ENCODE assay signal across 24 cellular contexts in the genomic region with DNA sequence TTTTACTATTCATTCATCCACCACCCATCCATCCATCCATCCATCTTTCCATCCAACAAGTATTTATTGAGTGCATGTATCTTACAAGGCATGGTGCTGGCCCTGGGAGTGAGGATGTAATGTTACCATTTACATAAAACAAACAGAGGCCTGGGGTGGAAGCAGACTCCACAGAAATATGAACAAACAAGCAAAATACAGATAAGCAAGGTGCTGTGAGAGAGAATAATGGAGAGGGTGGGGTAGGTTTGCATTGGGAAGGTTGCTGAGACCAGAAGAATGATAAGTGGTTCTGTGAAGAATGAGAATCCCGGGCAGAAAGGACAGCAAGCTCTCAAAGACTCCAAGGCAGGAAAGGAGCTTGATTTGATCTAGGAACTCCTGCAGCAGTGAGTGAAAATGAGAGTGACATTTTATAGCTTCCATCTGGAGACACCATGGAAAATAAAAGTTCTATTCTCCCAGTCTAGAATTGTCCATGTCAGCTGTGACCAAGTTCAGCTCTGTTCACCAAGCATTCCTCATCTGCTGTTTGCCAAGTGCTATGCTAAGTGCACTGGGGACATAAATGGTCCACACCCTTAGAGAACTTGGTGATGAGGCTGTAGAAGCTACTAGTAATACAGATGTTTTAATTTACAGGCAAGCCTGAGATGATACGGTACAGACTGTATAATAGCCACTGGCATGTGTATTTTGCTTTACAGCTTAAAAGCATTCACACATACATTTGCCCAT.
"Had no signal": no experiment of that assay in that cellular context is flagged by ENCODE, and none has a peak within 500 bp of the region (broad histone marks: within the 10 kb centered on the region; RNA-seq: fewer than 3 reads in every experiment).

No MANE protein-coding gene starts in this region.

- H3K4me3 Mint-ChIP-seq: activated naive CD4-positive, alpha-beta T cell treated with anti-CD3 and anti-CD28 coated beads for 36 hours; activated naive CD8-positive, alpha-beta T cell treated with anti-CD3 and anti-CD28 coated beads, Interleukin-2, amount 10 ng/mL, durations not matched to agents 7 days and 5 days; naive thymus-derived CD4-positive, alpha-beta T cell; neural crest cell; stimulated activated naive B cell treated with anti-CD40 and anti-IgM and Interleukin-4, amounts not matched to agents 10 μg/mL and 1 μg/mL and 100 μg/mL, for 72 hours had no signal

- H3K36me3 ChIP-seq: esophagus squamous epithelium, transverse colon, uterus had no signal

- H3K27ac Mint-ChIP-seq: activated naive CD4-positive, alpha-beta T cell treated with anti-CD3 and anti-CD28 coated beads for 36 hours; activated naive CD8-positive, alpha-beta T cell treated with anti-CD3 and anti-CD28 coated beads, Interleukin-2, amount 10 ng/mL, durations not matched to agents 7 days and 5 days; stimulated activated naive B cell treated with anti-CD40 and anti-IgM and Interleukin-4, amounts not matched to agents 10 μg/mL and 1 μg/mL and 100 μg/mL, for 72 hours had no signal

- DNase-seq: activated CD4-positive, alpha-beta T cell treated with anti-CD3 and anti-CD28 coated beads for 4 hours; activated CD4-positive, alpha-beta T cell treated with anti-CD3 and anti-CD28 coated beads, Interleukin-2, amount 50 U/mL, for 48 hours; activated CD8-positive, alpha-beta memory T cell treated with anti-CD3 and anti-CD28 coated beads, Interleukin-2, amount 50 U/mL, for 48 hours; activated naive CD4-positive, alpha-beta T cell treated with anti-CD3 and anti-CD28 coated beads for 36 hours; activated naive CD8-positive, alpha-beta T cell treated with anti-CD3 and anti-CD28 coated beads, Interleukin-2, amount 10 ng/mL, durations not matched to agents 7 days and 5 days; activated T-cell treated with anti-CD3 and anti-CD28 coated beads, Interleukin-2, amount 50 U/mL, for 48 hours; amniotic stem cell; cerebellar nuclear complex; esophagus squamous epithelium; naive thymus-derived CD4-positive, alpha-beta T cell; occipital lobe; posterior cingulate gyrus; stimulated activated CD4-positive, alpha-beta T cell treated with anti-CD3 and anti-CD28 coated beads, Interleukin-2, amount 100 ng/mL, for 48 hours; stimulated activated CD8-positive, alpha-beta memory T cell treated with anti-CD3 and anti-CD28 coated beads, Interleukin-4, amount 100 ng/mL, for 48 hours; stimulated activated naive B cell treated with anti-CD40 and anti-IgM and Interleukin-4, amounts not matched to agents 10 μg/mL and 1 μg/mL and 100 μg/mL, for 72 hours; T-helper 9 cell; transverse colon; uterus had no signal

- H3K27me3 ChIP-seq: esophagus squamous epithelium, transverse colon, uterus had no signal

- H3K27ac ChIP-seq: coronary artery, esophagus squamous epithelium, transverse colon, uterus had no signal

- FAIRE-seq: keratinocyte had no signal

- H3K27me3 Mint-ChIP-seq: activated naive CD8-positive, alpha-beta T cell treated with anti-CD3 and anti-CD28 coated beads, Interleukin-2, amount 10 ng/mL, durations not matched to agents 7 days and 5 days; naive thymus-derived CD4-positive, alpha-beta T cell; stimulated activated naive B cell treated with anti-CD40 and anti-IgM and Interleukin-4, amounts not matched to agents 10 μg/mL and 1 μg/mL and 100 μg/mL, for 72 hours had no signal

- ATAC-seq: naive thymus-derived CD4-positive, alpha-beta T cell; sciatic nerve; stimulated activated naive B cell treated with anti-CD40 and anti-IgM and Interleukin-4, amounts not matched to agents 10 μg/mL and 1 μg/mL and 100 μg/mL, for 72 hours had no signal

- H3K4me2 ChIP-seq: smooth muscle cell had no signal

- H3K4me1 ChIP-seq: esophagus squamous epithelium, transverse colon, uterus had no signal

- H3K9me3 Mint-ChIP-seq: activated naive CD4-positive, alpha-beta T cell treated with anti-CD3 and anti-CD28 coated beads for 36 hours; activated naive CD8-positive, alpha-beta T cell treated with anti-CD3 and anti-CD28 coated beads, Interleukin-2, amount 10 ng/mL, durations not matched to agents 7 days and 5 days; neural crest cell had no signal

- H3K9me3 ChIP-seq: esophagus squamous epithelium, transverse colon, uterus had no signal

- H3K4me3 ChIP-seq: coronary artery, esophagus squamous epithelium, lung, smooth muscle cell, transverse colon, uterus had no signal
